18 cellular contexts compared by ENCODE assay signal in the genomic region with DNA sequence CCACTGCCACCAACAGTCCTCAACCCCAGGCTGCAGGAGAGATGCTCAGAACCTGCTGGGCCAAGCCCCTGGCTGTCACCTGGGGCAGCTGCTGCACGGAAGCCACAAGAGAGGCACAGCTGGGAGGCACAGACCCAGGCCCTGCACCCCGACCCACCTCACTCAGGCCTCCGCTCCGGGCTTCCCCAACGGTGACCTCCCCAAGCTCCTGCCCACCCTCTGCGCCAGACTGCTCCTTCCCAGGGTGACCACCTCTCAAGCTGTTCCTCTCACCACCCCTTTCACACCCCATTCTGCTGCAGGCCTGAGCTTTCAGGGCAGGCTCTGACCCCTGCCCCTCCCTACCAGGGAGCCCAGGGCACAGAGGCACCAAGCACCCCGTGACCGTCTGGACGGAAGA. TPM values are rescaled to one million over a fixed set of nuclear protein-coding genes. Genes with fewer than 3 reads are reported as not detected.
DNase-seq lines count a peak whose midpoint lies in the region; ATAC-seq and TF ChIP-seq lines count a peak whose summit lies in the region.
"Had no signal": no experiment of that assay in that cellular context is flagged by ENCODE, and none has a peak within 500 bp of the region (broad histone marks: within the 10 kb centered on the region; RNA-seq: fewer than 3 reads in every experiment).

No MANE protein-coding gene starts in this region.

- peak overlapping the region; percentile 88 for H3K27ac ChIP-seq in HUES6 (ENCODE audit: low read depth, low read length)
- H3K27ac ChIP-seq in endodermal cell (ENCODE audit: low read depth, low read length), result no peak overlapping the region
- H3K27ac ChIP-seq in psoas muscle, result no peak overlapping the region
- H3K27ac ChIP-seq: skin epidermis had no signal

- 90 to 92% methylated on average over 4 to 9 of the region's 9 CpGs for WGBS in endodermal cell (ENCODE audit: insufficient coverage in 1 of 2, insufficient read length in 1 of 2), 2 experiments
- WGBS in psoas muscle, 3 donors, result 93 to 98% (median 96%) methylated on average over 5 to 9 of the region's 9 CpGs

- H3K9ac ChIP-seq in HUES6 (ENCODE audit: low read length), result peak overlapping the region; percentile 70
- no peak overlapping the region for H3K9ac ChIP-seq in endodermal cell (ENCODE audit: extremely low read depth, low read length, poor library complexity, severe bottlenecking)

- H3K36me3 ChIP-seq in HUES6 (ENCODE audit: control insufficient read depth, insufficient read depth, low read length) (no peaks in the 10 kb centered on the region), endodermal cell (ENCODE audit: control insufficient read depth, insufficient read depth, low read length) (no peaks in the 10 kb centered on the region), psoas muscle (ENCODE audit: insufficient read depth in 1 of 2, low read depth in 1 of 2) (no peaks in the 10 kb centered on the region)
- H3K36me3 ChIP-seq: transverse colon had no signal

- no peaks in the 10 kb centered on the region for H3K36me3 Mint-ChIP-seq in endodermal cell (ENCODE audit: low read depth)
- H3K36me3 Mint-ChIP-seq: activated CD4-positive, alpha-beta memory T cell treated with anti-CD3 and anti-CD28 coated beads for 36 hours had no signal

- no peaks in the 10 kb centered on the region for H3K27me3 ChIP-seq in HUES6 (ENCODE audit: control insufficient read depth, insufficient read depth, low read length)
- H3K27me3 ChIP-seq in endodermal cell (ENCODE audit: control insufficient read depth, insufficient read depth, low read length, poor library complexity, severe bottlenecking), result no peaks in the 10 kb centered on the region
- peaks cover 0 to 44% (median 3%) of the 10 kb centered on the region in 3 donors for H3K27me3 ChIP-seq in psoas muscle (ENCODE audit: insufficient read depth in 3 of 3, low read length in 2 of 3)
- H3K27me3 ChIP-seq: transverse colon had no signal

- TF ChIP-seq CTCF in endodermal cell (conservative IDR thresholded peaks at IDR 0.05), result no peak
- TF ChIP-seq CTCF in psoas muscle (IDR thresholded peaks at IDR 0.05), result no peak

- ATAC-seq in GM19351 (IDR thresholded peaks at IDR 0.05; ENCODE audit: unreplicated experiment), result peak; percentile 7
- no peak for ATAC-seq in psoas muscle
- no peak for ATAC-seq in HG02642 (IDR thresholded peaks at IDR 0.05; ENCODE audit: poor library complexity, unreplicated experiment)
- ATAC-seq: activated naive CD8-positive, alpha-beta T cell treated with anti-CD3 and anti-CD28 coated beads, Interleukin-2, amount 50 U/mL, for 24 hours; PC-3 had no signal

- peaks cover 71% of the 10 kb centered on the region for H3K4me1 ChIP-seq in HUES6 (ENCODE audit: control insufficient read depth, insufficient read depth, low read length)
- H3K4me1 ChIP-seq in endodermal cell (ENCODE audit: control insufficient read depth, insufficient read depth, low read length), result no peaks in the 10 kb centered on the region
- H3K4me1 ChIP-seq in psoas muscle, result peaks cover 9% of the 10 kb centered on the region

- no peaks in the 10 kb centered on the region for H3K9me3 Mint-ChIP-seq in endodermal cell
- H3K9me3 Mint-ChIP-seq: HFFc6 had no signal

- H3K4me3 ChIP-seq in HUES6 (ENCODE audit: low read depth, low read length), result no peak overlapping the region
- H3K4me3 ChIP-seq in endodermal cell (ENCODE audit: low read length), result no peak overlapping the region
- H3K4me3 ChIP-seq in psoas muscle, result no peak overlapping the region
- H3K4me3 ChIP-seq: skin epidermis, transverse colon had no signal

- no peak for DNase-seq in endodermal cell
- DNase-seq in psoas muscle, result peak; percentile 5 to 41
- no peak for DNase-seq in NCI-H146 (lab: John Stamatoyannopoulos, UW)
- DNase-seq in NCI-H187 (lab: John Stamatoyannopoulos, UW), result no peak
- DNase-seq: activated CD4-positive, alpha-beta memory T cell treated with anti-CD3 and anti-CD28 coated beads for 36 hours; activated naive CD8-positive, alpha-beta T cell treated with anti-CD3 and anti-CD28 coated beads, Interleukin-2, amount 50 U/mL, for 24 hours; caudate nucleus; DMS79 treated with DMSO at 0.1 percent for 48 hours; effector CD4-positive, alpha-beta T cell; HFFc6; NCI-H2029 treated with DMSO at 0.1 percent for 48 hours; NCI-H524 treated with DMSO at 0.1 percent for 48 hours; PC-3; transverse colon had no signal

- intact Hi-C loops in psoas muscle (cut with DNase I), result no loop called here

- H3K9me3 ChIP-seq in HUES6 (ENCODE audit: control insufficient read depth, insufficient read depth, low read depth, low read length), result no peaks in the 10 kb centered on the region
- H3K9me3 ChIP-seq in endodermal cell (ENCODE audit: control insufficient read depth, low read length), result no peaks in the 10 kb centered on the region
- peaks cover 2% of the 10 kb centered on the region for H3K9me3 ChIP-seq in psoas muscle
- H3K9me3 ChIP-seq: transverse colon had no signal

- H3K27ac Mint-ChIP-seq in endodermal cell, result peak overlapping the region; percentile 59
- H3K27ac Mint-ChIP-seq: activated CD4-positive, alpha-beta memory T cell treated with anti-CD3 and anti-CD28 coated beads for 36 hours; activated naive CD8-positive, alpha-beta T cell treated with anti-CD3 and anti-CD28 coated beads, Interleukin-2, amount 50 U/mL, for 24 hours; HFFc6 had no signal

- no peak overlapping the region for H3K4me3 Mint-ChIP-seq in endodermal cell
- H3K4me3 Mint-ChIP-seq: activated CD4-positive, alpha-beta memory T cell treated with anti-CD3 and anti-CD28 coated beads for 36 hours; activated naive CD8-positive, alpha-beta T cell treated with anti-CD3 and anti-CD28 coated beads, Interleukin-2, amount 50 U/mL, for 24 hours; HFFc6 had no signal

- H3K4me1 Mint-ChIP-seq in endodermal cell, result peaks cover 40% of the 10 kb centered on the region

- no peaks in the 10 kb centered on the region for H3K27me3 Mint-ChIP-seq in endodermal cell (ENCODE audit: insufficient read depth)
- H3K27me3 Mint-ChIP-seq: activated CD4-positive, alpha-beta memory T cell treated with anti-CD3 and anti-CD28 coated beads for 36 hours; activated naive CD8-positive, alpha-beta T cell treated with anti-CD3 and anti-CD28 coated beads, Interleukin-2, amount 50 U/mL, for 24 hours had no signal

RNA-seq across cellular contexts. Expression of gene VAV2, which starts 33.0 kb away (rescaled TPM):
- total RNA-seq in endodermal cell, result 10 to 100 TPM; 29.8 to 35.9 TPM
- 35.5 TPM for polyA plus RNA-seq in endodermal cell (2013, experiment 1 of 2)
- 31.9 TPM for polyA plus RNA-seq in endodermal cell (2013, experiment 2 of 2)
- total RNA-seq in psoas muscle, result 1 to 10 TPM; 1.3 to 2.9 (median 1.8) TPM
- 1 to 10 TPM in 1 of 3 donors, under 1 TPM in 2; 0.70 to 1.8 (median 0.73) TPM for polyA plus RNA-seq in psoas muscle

Comparison
In these comparisons a context has a peak if more than half of its experiments do, and no peak if none do; other contexts are left out.
1. DNase-seq: peak in psoas muscle (2 of 2); none in endodermal cell (single experiment), NCI-H146 (single experiment) and NCI-H187 (0 of 2).
2. RNA of gene VAV2, which starts 33.0 kb away (total RNA-seq): 29.8 to 35.9 TPM in endodermal cell; 1.3 to 2.9 TPM in psoas muscle; every median in the first group is over 4 times any median in the second.